ENCODE assay signal across 8 cellular contexts in genomic region chr15:43249699-43250203, GRCh38. TPM values are rescaled to one million over a fixed set of nuclear protein-coding genes. Genes with fewer than 3 reads are reported as not detected.
A peak's percentile ranks its signal among the peaks of the same experiment; 100 is the strongest.
DNase-seq lines count a peak whose midpoint lies in the region; ATAC-seq and FAIRE-seq lines count a peak whose summit lies in the region.

No MANE protein-coding gene starts in this region.

- peak; percentile 44 for ATAC-seq in HG02642 (IDR thresholded peaks at IDR 0.05; ENCODE audit: poor library complexity, unreplicated experiment)
- no peak for ATAC-seq in memory B cell (ENCODE audit: low read depth)

- FAIRE-seq in GM18507 (lab: Jason Lieb, UNC): peak; percentile 99

- peaks cover 24% of the 10 kb centered on the region for H3K4me1 Mint-ChIP-seq in memory B cell

- no peak overlapping the region for H3K4me3 ChIP-seq in SJCRH30

- H3K9me3 ChIP-seq in SJCRH30 (replicated peaks): no peaks in the 10 kb centered on the region

- no peaks in the 10 kb centered on the region for H3K27me3 ChIP-seq in SJCRH30

- DNase-seq in GM18507 (ENCODE audit: extremely low spot score, insufficient read length, low read depth): peak; percentile 62
- peak; percentile 44 to 54 for DNase-seq in SJCRH30
- no peak for DNase-seq in memory B cell (ENCODE audit: low spot score in 2 of 2)
- no peak for DNase-seq in NCI-H2171 treated with DMSO at 0.1 percent for 48 hours (lab: John Stamatoyannopoulos, UW)
- DNase-seq in NCI-H748 treated with DMSO at 0.1 percent for 48 hours (lab: John Stamatoyannopoulos, UW): no peak
- no peak for DNase-seq in substantia nigra (lab: John Stamatoyannopoulos, UW)
- DNase-seq in NCI-H1930 (lab: John Stamatoyannopoulos, UW): no peak

- H3K9me3 Mint-ChIP-seq in memory B cell: peaks cover 2% of the 10 kb centered on the region

- no peak overlapping the region for H3K4me3 Mint-ChIP-seq in memory B cell

- H3K36me3 ChIP-seq in SJCRH30: no peaks in the 10 kb centered on the region

- H3K27ac ChIP-seq in SJCRH30: peak overlapping the region; percentile 39
- H3K27ac ChIP-seq in substantia nigra (ENCODE audit: low read depth, low read length, poor library complexity, severe bottlenecking): no peak overlapping the region

- no peaks in the 10 kb centered on the region for H3K27me3 Mint-ChIP-seq in memory B cell

- peaks cover 4% of the 10 kb centered on the region; the same call in 1 of the 2 replicates for H3K4me1 ChIP-seq in SJCRH30

- peak overlapping the region; percentile 29 for H3K27ac Mint-ChIP-seq in memory B cell

- no peaks in the 10 kb centered on the region for H3K36me3 Mint-ChIP-seq in memory B cell

RNA-seq across cellular contexts. Expression of gene TGM5, which starts 17.0 kb away (rescaled TPM):
- not detected in 2 replicates for total RNA-seq in SJCRH30 (2014; rRNA removed; shearing (Covaris generic))

RNA-seq across cellular contexts. Expression of gene EPB42, which starts 28.9 kb away (rescaled TPM):
- total RNA-seq in SJCRH30 (2014; rRNA removed; shearing (Covaris generic)): not detected in 2 replicates

RNA-seq across cellular contexts. Expression of gene TGM7, which starts 52.3 kb away (rescaled TPM):
- total RNA-seq in SJCRH30 (2014; rRNA removed; shearing (Covaris generic)): not detected in 2 replicates

Comparison
In these comparisons a context has a peak if more than half of its experiments do, and no peak if none do; other contexts are left out.
1. DNase-seq: peak in GM18507 (single experiment) and SJCRH30 (2 of 2); none in memory B cell (0 of 2), NCI-H2171 treated with DMSO at 0.1 percent for 48 hours (single experiment), NCI-H748 treated with DMSO at 0.1 percent for 48 hours (single experiment), substantia nigra (0 of 49) and NCI-H1930 (0 of 2).